ENCODE assay signal across 19 cellular contexts in the genomic region with DNA sequence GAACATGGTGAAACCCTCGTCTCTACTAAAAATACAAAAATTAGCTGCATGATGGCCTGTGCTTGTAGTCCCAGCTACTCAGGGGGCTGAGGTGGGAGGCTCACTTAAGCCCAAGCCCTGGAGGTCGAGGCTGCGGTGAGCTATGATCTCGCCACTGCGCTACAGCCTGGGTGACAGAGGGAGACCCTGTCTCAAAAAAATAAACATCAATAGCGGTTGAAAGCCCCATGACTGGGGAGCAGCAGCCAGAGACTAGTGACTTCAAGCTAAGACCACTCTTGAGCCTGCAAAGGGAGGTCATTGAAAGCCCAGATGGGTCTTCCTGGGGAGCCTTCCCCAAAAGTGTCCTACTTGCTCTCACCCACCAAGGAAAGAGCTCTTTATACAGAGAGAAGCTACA. TPM values are rescaled to one million over a fixed set of nuclear protein-coding genes. Genes with fewer than 3 reads are reported as not detected.
A peak's percentile ranks its signal among the peaks of the same experiment; 100 is the strongest.
DNase-seq lines count a peak whose midpoint lies in the region; ATAC-seq and TF ChIP-seq lines count a peak whose summit lies in the region.
"Had no signal": no experiment of that assay in that cellular context is flagged by ENCODE, and none has a peak within 500 bp of the region (broad histone marks: within the 10 kb centered on the region; RNA-seq: fewer than 3 reads in every experiment).

No MANE protein-coding gene starts in this region.

- H3K4me3 Mint-ChIP-seq in natural killer cell (peak overlapping the region; percentile 87), memory B cell (peak overlapping the region; percentile 90)
- H3K4me3 Mint-ChIP-seq in natural killer cell treated with Interleukin-12 subunit alpha and Interleukin-12 subunit beta and Interleukin-15 and Interleukin-18, amount 100 ng/mL, for 72 hours, result no peak overlapping the region
- H3K4me3 Mint-ChIP-seq in activated CD8-positive, alpha-beta T cell treated with anti-CD3 and anti-CD28 coated beads, Interleukin-2, amount 10 ng/mL, durations not matched to agents 7 days and 5 days, result peak overlapping the region; percentile 23
- no peak overlapping the region for H3K4me3 Mint-ChIP-seq in activated T-helper 1 cell treated with anti-CD3 and anti-CD28 coated beads, Interleukin-12 subunit alpha, Interleukin-12 subunit beta, Interleukin-2, Interleukin-4 antibody, amounts not matched to agents 30 ng/mL and 10 ng/mL and 1 ng/mL, durations not matched to agents 14 hours and 24 hours and 36 hours

- POLR2A ChIA-PET in activated CD8-positive, alpha-beta T cell treated with anti-CD3 and anti-CD28 coated beads, Interleukin-2, amount 10 ng/mL, durations not matched to agents 7 days and 5 days (lab: Charles Lee), result interaction anchor here (1.4 to 2.7 kb wide), 3 partner anchors 13 to 334 kb away, joined by 3 to 13 read pairs (median 12); a partner anchor contains a TSS

- no peaks in the 10 kb centered on the region for H3K27me3 Mint-ChIP-seq in natural killer cell (ENCODE audit: low read depth in 2 of 2)
- H3K27me3 Mint-ChIP-seq in natural killer cell treated with Interleukin-12 subunit alpha and Interleukin-12 subunit beta and Interleukin-15 and Interleukin-18, amount 100 ng/mL, for 72 hours, result no peaks in the 10 kb centered on the region
- H3K27me3 Mint-ChIP-seq in activated CD8-positive, alpha-beta T cell treated with anti-CD3 and anti-CD28 coated beads, Interleukin-2, amount 10 ng/mL, durations not matched to agents 7 days and 5 days (ENCODE audit: low read depth), result no peaks in the 10 kb centered on the region
- no peaks in the 10 kb centered on the region for H3K27me3 Mint-ChIP-seq in memory B cell
- peaks cover 2% of the 10 kb centered on the region for H3K27me3 Mint-ChIP-seq in activated T-helper 1 cell treated with anti-CD3 and anti-CD28 coated beads, Interleukin-12 subunit alpha, Interleukin-12 subunit beta, Interleukin-2, Interleukin-4 antibody, amounts not matched to agents 30 ng/mL and 10 ng/mL and 1 ng/mL, durations not matched to agents 14 hours and 24 hours and 36 hours (ENCODE audit: insufficient read depth)
- H3K27me3 Mint-ChIP-seq: activated CD8-positive, alpha-beta memory T cell treated with anti-CD3 and anti-CD28 coated beads, Interleukin-2, amount 10 ng/mL, durations not matched to agents 7 days and 5 days had no signal

- H3K27ac Mint-ChIP-seq in natural killer cell (peak overlapping the region; percentile 66 to 90), memory B cell (no peak overlapping the region)
- H3K27ac Mint-ChIP-seq in natural killer cell treated with Interleukin-12 subunit alpha and Interleukin-12 subunit beta and Interleukin-15 and Interleukin-18, amount 100 ng/mL, for 72 hours, result no peak overlapping the region
- H3K27ac Mint-ChIP-seq in activated CD8-positive, alpha-beta T cell treated with anti-CD3 and anti-CD28 coated beads, Interleukin-2, amount 10 ng/mL, durations not matched to agents 7 days and 5 days, result peak overlapping the region; percentile 58
- H3K27ac Mint-ChIP-seq in activated T-helper 1 cell treated with anti-CD3 and anti-CD28 coated beads, Interleukin-12 subunit alpha, Interleukin-12 subunit beta, Interleukin-2, Interleukin-4 antibody, amounts not matched to agents 30 ng/mL and 10 ng/mL and 1 ng/mL, durations not matched to agents 14 hours and 24 hours and 36 hours, result no peak overlapping the region

- peaks cover 11 to 15% of the 10 kb centered on the region in 2 donors for H3K4me1 Mint-ChIP-seq in natural killer cell
- H3K4me1 Mint-ChIP-seq in natural killer cell treated with Interleukin-12 subunit alpha and Interleukin-12 subunit beta and Interleukin-15 and Interleukin-18, amount 100 ng/mL, for 72 hours (ENCODE audit: low read depth in 2 of 2), result peaks cover 0 to 10% of the 10 kb centered on the region in 2 donors
- H3K4me1 Mint-ChIP-seq in activated CD8-positive, alpha-beta T cell treated with anti-CD3 and anti-CD28 coated beads, Interleukin-2, amount 10 ng/mL, durations not matched to agents 7 days and 5 days (ENCODE audit: low read depth), result peaks cover 15% of the 10 kb centered on the region
- H3K4me1 Mint-ChIP-seq in memory B cell, result peaks cover 8% of the 10 kb centered on the region
- peaks cover 6% of the 10 kb centered on the region for H3K4me1 Mint-ChIP-seq in activated T-helper 1 cell treated with anti-CD3 and anti-CD28 coated beads, Interleukin-12 subunit alpha, Interleukin-12 subunit beta, Interleukin-2, Interleukin-4 antibody, amounts not matched to agents 30 ng/mL and 10 ng/mL and 1 ng/mL, durations not matched to agents 14 hours and 24 hours and 36 hours (ENCODE audit: low read depth)

- intact Hi-C loops in natural killer cell (cut with micrococcal nuclease), result no loop called here
- intact Hi-C loops in activated T-helper 1 cell treated with anti-CD3 and anti-CD28 coated beads, Interleukin-12 subunit alpha, Interleukin-12 subunit beta, Interleukin-2, Interleukin-4 antibody, amounts not matched to agents 30 ng/mL and 10 ng/mL and 1 ng/mL, durations not matched to agents 14 hours and 24 hours and 36 hours (cut with micrococcal nuclease), result no loop called here

- TF ChIP-seq POLR2A in erythroblast (IDR thresholded peaks at IDR 0.05; ENCODE audit: low read length), result no peak

- H3K9me3 Mint-ChIP-seq in natural killer cell (no peaks in the 10 kb centered on the region), memory B cell (no peaks in the 10 kb centered on the region)
- H3K9me3 Mint-ChIP-seq in natural killer cell treated with Interleukin-12 subunit alpha and Interleukin-12 subunit beta and Interleukin-15 and Interleukin-18, amount 100 ng/mL, for 72 hours, result no peaks in the 10 kb centered on the region
- peaks cover 6% of the 10 kb centered on the region for H3K9me3 Mint-ChIP-seq in activated CD8-positive, alpha-beta T cell treated with anti-CD3 and anti-CD28 coated beads, Interleukin-2, amount 10 ng/mL, durations not matched to agents 7 days and 5 days (ENCODE audit: insufficient read depth)
- peaks cover 26% of the 10 kb centered on the region for H3K9me3 Mint-ChIP-seq in activated T-helper 1 cell treated with anti-CD3 and anti-CD28 coated beads, Interleukin-12 subunit alpha, Interleukin-12 subunit beta, Interleukin-2, Interleukin-4 antibody, amounts not matched to agents 30 ng/mL and 10 ng/mL and 1 ng/mL, durations not matched to agents 14 hours and 24 hours and 36 hours

- no peak for DNase-seq in natural killer cell
- DNase-seq in natural killer cell treated with Interleukin-12 subunit alpha and Interleukin-12 subunit beta and Interleukin-15 and Interleukin-18, amount 100 ng/mL, for 72 hours (ENCODE audit: low spot score), result no peak
- DNase-seq in activated CD8-positive, alpha-beta T cell treated with anti-CD3 and anti-CD28 coated beads, Interleukin-2, amount 10 ng/mL, durations not matched to agents 7 days and 5 days, result no peak
- no peak for DNase-seq in memory B cell (ENCODE audit: low spot score in 2 of 2)
- DNase-seq in NCI-H345 (lab: John Stamatoyannopoulos, UW), result no peak
- no peak for DNase-seq in erythroblast (lab: John Stamatoyannopoulos, UW)
- DNase-seq in amniotic stem cell (lab: John Stamatoyannopoulos, UW), result no peak
- no peak for DNase-seq in activated T-helper 1 cell treated with anti-CD3 and anti-CD28 coated beads, Interleukin-12 subunit alpha, Interleukin-12 subunit beta, Interleukin-2, Interleukin-4 antibody, amounts not matched to agents 30 ng/mL and 10 ng/mL and 1 ng/mL, durations not matched to agents 14 hours and 24 hours and 36 hours (ENCODE audit: low spot score)
- DNase-seq: activated CD4-positive, CD25-positive, alpha-beta regulatory T cell treated with anti-CD3 and anti-CD28 coated beads, Interleukin-2, amount 50 U/mL, for 72 hours; activated CD8-positive, alpha-beta memory T cell treated with anti-CD3 and anti-CD28 coated beads, Interleukin-2, amount 10 ng/mL, durations not matched to agents 7 days and 5 days; effector CD8-positive, alpha-beta T cell; GF-D8; heart left ventricle; left ventricle myocardium inferior; NCI-H1417 treated with DMSO at 0.1 percent for 48 hours; NCI-H526; T1000 had no signal

- no peak for TF ChIP-seq CTCF in natural killer cell (IDR thresholded peaks at IDR 0.05)

- no peak for ATAC-seq in natural killer cell
- ATAC-seq in natural killer cell treated with Interleukin-12 subunit alpha and Interleukin-12 subunit beta and Interleukin-15 and Interleukin-18, amount 100 ng/mL, for 72 hours, result no peak
- no peak for ATAC-seq in activated CD8-positive, alpha-beta T cell treated with anti-CD3 and anti-CD28 coated beads, Interleukin-2, amount 10 ng/mL, durations not matched to agents 7 days and 5 days
- no peak for ATAC-seq in memory B cell (ENCODE audit: low read depth)
- ATAC-seq: activated CD8-positive, alpha-beta memory T cell treated with anti-CD3 and anti-CD28 coated beads, Interleukin-2, amount 10 ng/mL, durations not matched to agents 7 days and 5 days; GM12878; heart left ventricle had no signal

- H3K36me3 Mint-ChIP-seq in natural killer cell (no peaks in the 10 kb centered on the region), memory B cell (no peaks in the 10 kb centered on the region)
- no peaks in the 10 kb centered on the region for H3K36me3 Mint-ChIP-seq in natural killer cell treated with Interleukin-12 subunit alpha and Interleukin-12 subunit beta and Interleukin-15 and Interleukin-18, amount 100 ng/mL, for 72 hours
- peaks cover 10% of the 10 kb centered on the region for H3K36me3 Mint-ChIP-seq in activated CD8-positive, alpha-beta T cell treated with anti-CD3 and anti-CD28 coated beads, Interleukin-2, amount 10 ng/mL, durations not matched to agents 7 days and 5 days (ENCODE audit: low read depth)
- peaks cover 2% of the 10 kb centered on the region for H3K36me3 Mint-ChIP-seq in activated T-helper 1 cell treated with anti-CD3 and anti-CD28 coated beads, Interleukin-12 subunit alpha, Interleukin-12 subunit beta, Interleukin-2, Interleukin-4 antibody, amounts not matched to agents 30 ng/mL and 10 ng/mL and 1 ng/mL, durations not matched to agents 14 hours and 24 hours and 36 hours (ENCODE audit: low read depth)
- H3K36me3 Mint-ChIP-seq: CD14-positive monocyte had no signal

- CTCF ChIA-PET in activated CD8-positive, alpha-beta T cell treated with anti-CD3 and anti-CD28 coated beads, Interleukin-2, amount 10 ng/mL, durations not matched to agents 7 days and 5 days (lab: Charles Lee), result interaction anchor here (0.8 to 2.0 kb wide), 3 partner anchors 55 to 261 kb away, joined by 3 to 6 read pairs (median 4); a partner anchor contains a TSS

RNA-seq across cellular contexts. Expression of a gene that starts 11.9 kb away (rescaled TPM):
- 1 to 10 TPM; 4.1 to 4.7 (median 4.1) TPM for total RNA-seq in natural killer cell
- 1 to 10 TPM; 1.3 to 1.6 TPM for total RNA-seq in natural killer cell treated with Interleukin-12 subunit alpha and Interleukin-12 subunit beta and Interleukin-15 and Interleukin-18, amount 100 ng/mL, for 72 hours
- total RNA-seq in activated CD8-positive, alpha-beta T cell treated with anti-CD3 and anti-CD28 coated beads, Interleukin-2, amount 10 ng/mL, durations not matched to agents 7 days and 5 days, result 1 to 10 TPM; 1.7 to 3.1 TPM
- 0.26 TPM in 1 of 2 replicates, not detected in the other for total RNA-seq in activated T-helper 1 cell treated with anti-CD3 and anti-CD28 coated beads, Interleukin-12 subunit alpha, Interleukin-12 subunit beta, Interleukin-2, Interleukin-4 antibody, amounts not matched to agents 30 ng/mL and 10 ng/mL and 1 ng/mL, durations not matched to agents 14 hours and 24 hours and 36 hours

RNA-seq across cellular contexts. Expression of a gene that starts 54.8 kb away (rescaled TPM):
- 10 to 100 TPM; 22.0 to 27.1 (median 23.3) TPM for total RNA-seq in natural killer cell
- 10 to 100 TPM; 12.5 to 13.2 TPM for total RNA-seq in natural killer cell treated with Interleukin-12 subunit alpha and Interleukin-12 subunit beta and Interleukin-15 and Interleukin-18, amount 100 ng/mL, for 72 hours
- total RNA-seq in activated CD8-positive, alpha-beta T cell treated with anti-CD3 and anti-CD28 coated beads, Interleukin-2, amount 10 ng/mL, durations not matched to agents 7 days and 5 days, result 10 to 100 TPM; 10.3 to 10.5 TPM
- total RNA-seq in activated T-helper 1 cell treated with anti-CD3 and anti-CD28 coated beads, Interleukin-12 subunit alpha, Interleukin-12 subunit beta, Interleukin-2, Interleukin-4 antibody, amounts not matched to agents 30 ng/mL and 10 ng/mL and 1 ng/mL, durations not matched to agents 14 hours and 24 hours and 36 hours, result 7.4 and 8.3 TPM in 2 replicates

RNA-seq across cellular contexts. Expression of a gene that starts 55.7 kb away (rescaled TPM):
- 1 to 10 TPM; 3.5 to 6.1 (median 3.9) TPM for total RNA-seq in natural killer cell
- total RNA-seq in natural killer cell treated with Interleukin-12 subunit alpha and Interleukin-12 subunit beta and Interleukin-15 and Interleukin-18, amount 100 ng/mL, for 72 hours, result 1 to 10 TPM; 2.2 to 2.5 TPM
- total RNA-seq in activated CD8-positive, alpha-beta T cell treated with anti-CD3 and anti-CD28 coated beads, Interleukin-2, amount 10 ng/mL, durations not matched to agents 7 days and 5 days, result 1 to 10 TPM; 5.7 to 6.3 TPM
- total RNA-seq in activated T-helper 1 cell treated with anti-CD3 and anti-CD28 coated beads, Interleukin-12 subunit alpha, Interleukin-12 subunit beta, Interleukin-2, Interleukin-4 antibody, amounts not matched to agents 30 ng/mL and 10 ng/mL and 1 ng/mL, durations not matched to agents 14 hours and 24 hours and 36 hours, result 3.8 TPM in 2 replicates

Comparison
In these comparisons a context has a peak if more than half of its experiments do, and no peak if none do; other contexts are left out.
1. H3K27ac Mint-ChIP-seq: peak in natural killer cell (2 of 2) and activated CD8-positive, alpha-beta T cell treated with anti-CD3 and anti-CD28 coated beads, Interleukin-2, amount 10 ng/mL, durations not matched to agents 7 days and 5 days (single experiment); none in natural killer cell treated with Interleukin-12 subunit alpha and Interleukin-12 subunit beta and Interleukin-15 and Interleukin-18, amount 100 ng/mL, for 72 hours (0 of 2), memory B cell (single experiment) and activated T-helper 1 cell treated with anti-CD3 and anti-CD28 coated beads, Interleukin-12 subunit alpha, Interleukin-12 subunit beta, Interleukin-2, Interleukin-4 antibody, amounts not matched to agents 30 ng/mL and 10 ng/mL and 1 ng/mL, durations not matched to agents 14 hours and 24 hours and 36 hours (single experiment).
2. H3K4me3 Mint-ChIP-seq: peak in natural killer cell (single experiment), activated CD8-positive, alpha-beta T cell treated with anti-CD3 and anti-CD28 coated beads, Interleukin-2, amount 10 ng/mL, durations not matched to agents 7 days and 5 days (single experiment) and memory B cell (single experiment); none in natural killer cell treated with Interleukin-12 subunit alpha and Interleukin-12 subunit beta and Interleukin-15 and Interleukin-18, amount 100 ng/mL, for 72 hours (single experiment) and activated T-helper 1 cell treated with anti-CD3 and anti-CD28 coated beads, Interleukin-12 subunit alpha, Interleukin-12 subunit beta, Interleukin-2, Interleukin-4 antibody, amounts not matched to agents 30 ng/mL and 10 ng/mL and 1 ng/mL, durations not matched to agents 14 hours and 24 hours and 36 hours (single experiment).